ENCODE assay signal across 23 cellular contexts in genomic region chr2:12665334-12665733, GRCh38. TPM values are rescaled to one million over a fixed set of nuclear protein-coding genes. Genes with fewer than 3 reads are reported as not detected.
DNase-seq lines count a peak whose midpoint lies in the region; ATAC-seq and TF ChIP-seq lines count a peak whose summit lies in the region.
"Had no signal": no experiment of that assay in that cellular context is flagged by ENCODE, and none has a peak within 500 bp of the region (broad histone marks: within the 10 kb centered on the region; RNA-seq: fewer than 3 reads in every experiment).

No MANE protein-coding gene starts in this region.

- intact Hi-C loops in right cardiac atrium (cut with DNase I) = no loop called here

- DNase-seq in HT1080 (ENCODE audit: low read depth) (peak; percentile 19), cardiac fibroblast (ENCODE audit: low read depth in 2 of 2) (peak; percentile 12 to 37), right cardiac atrium (no peak), pulmonary artery endothelial cell (ENCODE audit: low read depth, low spot score) (peak; percentile 77), DMS153 (lab: John Stamatoyannopoulos, UW) (no peak), OCI-M2 (lab: John Stamatoyannopoulos, UW; ENCODE audit: unreplicated experiment) (no peak), cerebellum (ENCODE audit: low spot score) (no peak)
- DNase-seq: activated CD8-positive, alpha-beta T cell treated with anti-CD3 and anti-CD28 coated beads for 36 hours; C1 segment of cervical spinal cord; Caco-2; cerebellar nuclear complex; KG1; MM.1S; NCI-H1417; NCI-H2081; NCI-H345; NCI-H748 treated with DMSO at 0.1 percent for 48 hours; OCI-M1; pancreas; stimulated activated naive CD4-positive, alpha-beta T cell; T-helper 2 cell had no signal

- TF ChIP-seq CTCF in cardiac fibroblast (IDR thresholded peaks at IDR 0.05; ENCODE audit: low read depth, low read length) = no peak

- H3K4me1 ChIP-seq in right cardiac atrium (ENCODE audit: control insufficient read depth, insufficient read depth, low read length) = peaks cover 2% of the 10 kb centered on the region
- H3K4me1 ChIP-seq: Caco-2, HAP-1 had no signal

- H3K9me3 ChIP-seq in right cardiac atrium (ENCODE audit: control insufficient read depth, low read length) = no peaks in the 10 kb centered on the region
- H3K9me3 ChIP-seq: HAP-1, pancreas had no signal

- peak overlapping the region; percentile 38 for H3K27ac ChIP-seq in right cardiac atrium (ENCODE audit: low read length)

- H3K4me3 ChIP-seq in cardiac fibroblast (replicated peaks in 1 of 2; ENCODE audit: low read depth in 2 of 2, low read length in 2 of 2) (no peak overlapping the region), right cardiac atrium (ENCODE audit: low read length) (no peak overlapping the region)
- H3K4me3 ChIP-seq: HAP-1, pancreas had no signal

- ATAC-seq in right cardiac atrium = peak; percentile 75 to 94
- ATAC-seq: activated CD8-positive, alpha-beta T cell treated with anti-CD3 and anti-CD28 coated beads for 36 hours; sciatic nerve had no signal

- no peaks in the 10 kb centered on the region for H3K27me3 ChIP-seq in right cardiac atrium (ENCODE audit: control insufficient read depth, insufficient read depth)
- H3K27me3 ChIP-seq: pancreas had no signal

RNA-seq across cellular contexts. Expression of gene TRIB2, which starts 51.4 kb away (rescaled TPM):
- 15.1 and 16.6 TPM in 2 replicates for total RNA-seq in HT1080 (2014; rRNA removed; shearing (Covaris generic))
- 9.6 and 10.4 TPM in 2 replicates for polyA plus RNA-seq in HT1080 (2015; cell fraction: cytosol; rRNA removed)
- polyA plus RNA-seq in HT1080 (2015; cell fraction: nucleus; rRNA removed) = 23.5 and 33.0 TPM in 2 replicates
- total RNA-seq in right cardiac atrium (10 to 100 TPM; 24.7 to 32.2 (median 28.2) TPM), pulmonary artery endothelial cell (9.9 and 14.2 TPM in 2 replicates), cerebellum (146 TPM)
- 25.3 TPM for polyA plus RNA-seq in right cardiac atrium

Comparison
In these comparisons a context has a peak if more than half of its experiments do, and no peak if none do; other contexts are left out.
1. DNase-seq: peak in HT1080 (single experiment), cardiac fibroblast (2 of 2) and pulmonary artery endothelial cell (single experiment); none in right cardiac atrium (0 of 3), DMS153 (single experiment), OCI-M2 (single experiment) and cerebellum (single experiment).